Comparison of ENCODE assay signal across 1 cellular context in genomic region chrX:107630031-107630689, GRCh38.
TF ChIP-seq lines count a peak whose summit lies in the region.

No MANE protein-coding gene starts in this region.

TF ChIP-seq in IMR-90, 13 proteins besides CTCF, POLR2A, EP300 and RAD21:
- TF ChIP-seq MAFK (IDR thresholded peaks at IDR 0.05; ENCODE audit: low read depth, low read length) (peak; percentile 88), RFX5 (IDR thresholded peaks at IDR 0.05; ENCODE audit: low read depth, low read length) (no peak)
TF ChIP-seq in IMR-90: peak in this region for 1.
